18 cellular contexts compared by ENCODE assay signal in the genomic region with DNA sequence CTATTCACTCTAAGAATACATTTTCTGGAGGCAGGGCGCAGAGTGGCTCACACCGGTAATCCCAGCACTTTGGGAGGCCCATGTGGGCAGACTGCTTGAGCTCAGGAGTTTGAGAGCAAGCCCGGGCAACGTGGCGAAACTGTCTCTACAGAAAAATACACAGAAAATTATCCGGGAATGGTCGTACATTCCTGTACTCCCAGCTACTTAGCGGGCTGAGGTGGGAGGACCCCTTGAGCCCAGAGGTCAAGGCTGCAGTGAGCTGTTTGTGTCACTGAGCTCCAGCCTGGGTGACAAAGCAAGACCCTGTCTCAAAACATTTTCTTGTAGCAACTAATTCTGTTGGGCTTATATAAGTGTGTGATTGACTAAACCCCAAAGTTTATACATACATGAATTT. TPM values are rescaled to one million over a fixed set of nuclear protein-coding genes. Genes with fewer than 3 reads are reported as not detected.
DNase-seq lines count a peak whose midpoint lies in the region; ATAC-seq, FAIRE-seq and TF ChIP-seq lines count a peak whose summit lies in the region.
"Had no signal": no experiment of that assay in that cellular context is flagged by ENCODE, and none has a peak within 500 bp of the region (broad histone marks: within the 10 kb centered on the region; RNA-seq: fewer than 3 reads in every experiment).

No MANE protein-coding gene starts in this region.

- CTCF ChIA-PET in K562 (lab: Yijun Ruan, JAX; ENCODE audit: low intra/inter-chr PET ratio): no interaction called here

- no peak overlapping the region for H3K9ac ChIP-seq in K562 (ENCODE audit: insufficient read depth in 1 of 2, low read depth in 2 of 2, low read length in 2 of 2)

- POLR2A ChIA-PET in K562 (lab: Yijun Ruan, JAX): interaction anchor here (0.6 to 3.4 kb wide), 3 partner anchors 10 to 12 kb away, joined by 3 to 20 read pairs (median 3); no protein-coding TSS in a partner anchor

- no peaks in the 10 kb centered on the region for H3K36me3 ChIP-seq in K562 (ENCODE audit: control insufficient read depth, insufficient read depth, low read length)

- FAIRE-seq in K562 (lab: Jason Lieb, UNC): no peak
- FAIRE-seq: GM12891, GM18507 had no signal

- ATAC-seq in K562 (no peak), HG03460 (IDR thresholded peaks at IDR 0.05; ENCODE audit: unreplicated experiment) (no peak)
- ATAC-seq: HCT116 had no signal

- H3K4me3 Mint-ChIP-seq in nephron progenitor cell: no peak overlapping the region
- H3K4me3 Mint-ChIP-seq: CD4-positive, alpha-beta memory T cell; GM23338; H9 had no signal

- no peak overlapping the region for H3K27ac ChIP-seq in K562 (ENCODE audit: extremely low read depth, low read depth, low read length)
- no peak overlapping the region for H3K27ac ChIP-seq in coronary artery

- TF ChIP-seq EP300 in K562 (IDR thresholded peaks at IDR 0.05; ENCODE audit: low read length): no peak

- H3K4me3 ChIP-seq in K562: no peak overlapping the region
- no peak overlapping the region for H3K4me3 ChIP-seq in coronary artery
- H3K4me3 ChIP-seq: GM23338 had no signal

- H3K27me3 ChIP-seq in K562 (ENCODE audit: control insufficient read depth in 2 of 2, insufficient read depth in 2 of 2, low read length in 2 of 2): no peaks in the 10 kb centered on the region; a peak in 1 of 5 replicates

- DNase-seq in K562 (ENCODE audit: extremely low read depth in 1 of 4, low spot score in 3 of 4) (no peak), coronary artery (ENCODE audit: low spot score) (peak; percentile 28), nephron progenitor cell (peak; percentile 23), iPS-NIHi11 (ENCODE audit: low spot score) (no peak)
- no peak for DNase-seq in activated CD8-positive, alpha-beta memory T cell treated with anti-CD3 and anti-CD28 coated beads for 24 hours
- DNase-seq: C1 segment of cervical spinal cord; Calu3; CD4-positive, alpha-beta memory T cell; COR-L47; DMS53; DMS79 treated with DMSO at 0.1 percent for 48 hours; GF-D8; H9 had no signal

- 33% methylated on average over 8 of the region's 8 CpGs for whole genome bisulfite sequencing in K562 (ENCODE audit: insufficient coverage, low coverage, missing lambda C conversion rate)

- 0 out of 2 replicates have a peak overlapping the region, but pooled peaks have one; percentile 18 for H2AFZ ChIP-seq in K562 (ENCODE audit: low read depth, low read length)
- H2AFZ ChIP-seq: GM23338 had no signal

- peaks cover 8% of the 10 kb centered on the region for H3K9me3 Mint-ChIP-seq in nephron progenitor cell
- H3K9me3 Mint-ChIP-seq: CD4-positive, alpha-beta memory T cell; GM23338; H9 had no signal

- peaks cover 70% of the 10 kb centered on the region for H3K36me3 Mint-ChIP-seq in nephron progenitor cell (ENCODE audit: low read depth)
- H3K36me3 Mint-ChIP-seq: CD4-positive, alpha-beta memory T cell had no signal

- H4K20me1 ChIP-seq in K562 (replicated peaks; ENCODE audit: control insufficient read depth, insufficient read depth, low read length): no peaks in the 10 kb centered on the region

- no peak overlapping the region for H3K4me2 ChIP-seq in K562 (ENCODE audit: insufficient read depth, low read length)
- H3K4me2 ChIP-seq: GM23338 had no signal

- H3K9me3 ChIP-seq in K562 (replicated peaks; ENCODE audit: control insufficient read depth, insufficient read depth, low read depth, low read length): no peaks in the 10 kb centered on the region

- no peaks in the 10 kb centered on the region for H3K27me3 Mint-ChIP-seq in nephron progenitor cell (ENCODE audit: low read depth, poor library complexity)

- H3K79me2 ChIP-seq in K562 (ENCODE audit: control insufficient read depth, insufficient read depth, low read length): no peaks in the 10 kb centered on the region

- peak overlapping the region; percentile 92 for H3K27ac Mint-ChIP-seq in nephron progenitor cell
- H3K27ac Mint-ChIP-seq: CD4-positive, alpha-beta memory T cell; GM23338 had no signal

- TF ChIP-seq RAD21 in K562 (CRISPR knock-in tag; conservative IDR thresholded peaks at IDR 0.05 in 1 of 2, IDR thresholded peaks at IDR 0.05 in 1 of 2): no peak

- intact Hi-C loops in K562 (cut with micrococcal nuclease): no loop called here

- no TSS peak for BruUV-seq in K562 (replicated peaks; lab: Mats Ljungman, UMichigan)

- peaks cover 44% of the 10 kb centered on the region for H3K4me1 Mint-ChIP-seq in nephron progenitor cell
- H3K4me1 Mint-ChIP-seq: CD4-positive, alpha-beta memory T cell had no signal

- H3K9me1 ChIP-seq in K562 (ENCODE audit: control insufficient read depth, insufficient read depth, low read length): no peaks in the 10 kb centered on the region

- TF ChIP-seq CTCF in K562 (IDR thresholded peaks at IDR 0.05 in 2 of 3, conservative IDR thresholded peaks at IDR 0.05 in 1 of 3; ENCODE audit: insufficient read depth in 2 of 3, low read depth in 1 of 3, low read length in 3 of 3): no peak
- TF ChIP-seq CTCF in coronary artery (IDR thresholded peaks at IDR 0.05): no peak
- TF ChIP-seq CTCF in nephron progenitor cell (IDR thresholded peaks at IDR 0.05): no peak

- in situ Hi-C loops in K562 (cut with MboI): no loop called here

- H3K4me1 ChIP-seq in K562 (replicated peaks in 1 of 2; ENCODE audit: control insufficient read depth in 2 of 2, insufficient read depth in 2 of 2, low read length in 2 of 2): peaks cover 4% of the 10 kb centered on the region in 2 experiments; a peak in 2 of 5 replicates

- no peak for TF ChIP-seq POLR2A in K562 (conservative IDR thresholded peaks at IDR 0.05)

TF ChIP-seq in K562, 482 proteins besides CTCF, POLR2A, EP300 and RAD21 (continues in another document):
- TF ChIP-seq NR3C1 (CRISPR knock-in tag; IDR thresholded peaks at IDR 0.05) (no peak), ZNF324 (CRISPR knock-in tag; IDR thresholded peaks at IDR 0.05) (no peak), FOXA1 (IDR thresholded peaks at IDR 0.05; ENCODE audit: borderline replicate concordance) (no peak), FOS (IDR thresholded peaks at IDR 0.05; ENCODE audit: extremely low read depth, insufficient read length) (no peak), RBM14 (IDR thresholded peaks at IDR 0.05; ENCODE audit: borderline replicate concordance, insufficient read depth, low read depth, low read length) (no peak), ZNF551 (CRISPR knock-in tag; IDR thresholded peaks at IDR 0.05) (no peak), SLC30A9 (CRISPR knock-in tag; IDR thresholded peaks at IDR 0.05) (no peak), POLR2G (IDR thresholded peaks at IDR 0.05; ENCODE audit: low read depth, low read length) (no peak)
- TF ChIP-seq, protein P1, sequence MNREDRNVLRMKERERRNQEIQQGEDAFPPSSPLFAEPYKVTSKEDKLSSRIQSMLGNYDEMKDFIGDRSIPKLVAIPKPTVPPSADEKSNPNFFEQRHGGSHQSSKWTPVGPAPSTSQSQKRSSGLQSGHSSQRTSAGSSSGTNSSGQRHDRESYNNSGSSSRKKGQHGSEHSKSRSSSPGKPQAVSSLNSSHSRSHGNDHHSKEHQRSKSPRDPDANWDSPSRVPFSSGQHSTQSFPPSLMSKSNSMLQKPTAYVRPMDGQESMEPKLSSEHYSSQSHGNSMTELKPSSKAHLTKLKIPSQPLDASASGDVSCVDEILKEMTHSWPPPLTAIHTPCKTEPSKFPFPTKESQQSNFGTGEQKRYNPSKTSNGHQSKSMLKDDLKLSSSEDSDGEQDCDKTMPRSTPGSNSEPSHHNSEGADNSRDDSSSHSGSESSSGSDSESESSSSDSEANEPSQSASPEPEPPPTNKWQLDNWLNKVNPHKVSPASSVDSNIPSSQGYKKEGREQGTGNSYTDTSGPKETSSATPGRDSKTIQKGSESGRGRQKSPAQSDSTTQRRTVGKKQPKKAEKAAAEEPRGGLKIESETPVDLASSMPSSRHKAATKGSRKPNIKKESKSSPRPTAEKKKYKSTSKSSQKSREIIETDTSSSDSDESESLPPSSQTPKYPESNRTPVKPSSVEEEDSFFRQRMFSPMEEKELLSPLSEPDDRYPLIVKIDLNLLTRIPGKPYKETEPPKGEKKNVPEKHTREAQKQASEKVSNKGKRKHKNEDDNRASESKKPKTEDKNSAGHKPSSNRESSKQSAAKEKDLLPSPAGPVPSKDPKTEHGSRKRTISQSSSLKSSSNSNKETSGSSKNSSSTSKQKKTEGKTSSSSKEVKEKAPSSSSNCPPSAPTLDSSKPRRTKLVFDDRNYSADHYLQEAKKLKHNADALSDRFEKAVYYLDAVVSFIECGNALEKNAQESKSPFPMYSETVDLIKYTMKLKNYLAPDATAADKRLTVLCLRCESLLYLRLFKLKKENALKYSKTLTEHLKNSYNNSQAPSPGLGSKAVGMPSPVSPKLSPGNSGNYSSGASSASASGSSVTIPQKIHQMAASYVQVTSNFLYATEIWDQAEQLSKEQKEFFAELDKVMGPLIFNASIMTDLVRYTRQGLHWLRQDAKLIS (CRISPR knock-in tag; IDR thresholded peaks at IDR 0.05): no peak

RNA-seq across cellular contexts. Expression of gene GPR161, which starts 30.5 kb away (rescaled TPM):
- total RNA-seq in K562 (2011; cell fraction: chromatin; rRNA removed; ENCODE audit: low replicate concordance): 1.4 and 3.6 TPM in 2 replicates
- total RNA-seq in K562 (2011; cell fraction: nucleolus; rRNA removed): 2.6 and 3.8 TPM in 2 replicates
- 2.3 and 2.6 TPM in 2 replicates for total RNA-seq in K562 (2011; cell fraction: nucleoplasm; rRNA removed)
- 0.45 and 1.1 TPM in 2 replicates for total RNA-seq in K562 (2014; rRNA removed)
- total RNA-seq in K562 (2014; rRNA removed; fragmentation: Illumina TruSeq; extraction: Trizol): 0.64 and 0.76 TPM in 2 replicates
- 0.68 and 1.0 TPM in 2 replicates for total RNA-seq in K562 (2015; rRNA removed; fragmentation: Illumina TruSeq; extraction: Trizol)
- total RNA-seq in K562 (2021): 1.2 and 1.6 TPM in 2 replicates
- polyA plus RNA-seq in K562 (2011; rRNA removed): 2.4 and 3.2 TPM in 2 replicates
- polyA plus RNA-seq in K562 (2011; cell fraction: cytosol; rRNA removed): 3.1 and 3.3 TPM in 2 replicates
- 3.5 and 3.9 TPM in 2 replicates for polyA plus RNA-seq in K562 (2011; cell fraction: nucleus; rRNA removed)
- polyA plus RNA-seq in K562 (2012): 1.5 and 1.9 TPM in 2 replicates
- 0.95 and 1.3 TPM in 2 replicates for polyA plus RNA-seq in K562 (2014; fragmentation: Illumina TruSeq; extraction: Trizol)
- polyA plus RNA-seq in K562 (2014; fragmentation: Nextera tagmentation; extraction: Ambion mirVana): under 1 TPM; 0.15 to 0.18 TPM
- polyA plus RNA-seq in K562 (2014; rRNA removed): 0.73 and 1.1 TPM in 2 replicates
- polyA minus RNA-seq in K562 (2011; rRNA and poly(A)+ RNA removed): 5.4 and 5.5 TPM in 2 replicates
- 2.8 TPM in 2 replicates for polyA minus RNA-seq in K562 (2011; cell fraction: cytosol; rRNA and poly(A)+ RNA removed)
- polyA minus RNA-seq in K562 (2011; cell fraction: nucleus; rRNA and poly(A)+ RNA removed): 2.3 and 2.8 TPM in 2 replicates

Comparison
In these comparisons a context has a peak if more than half of its experiments do, and no peak if none do; other contexts are left out.
1. DNase-seq: peak in coronary artery (single experiment) and nephron progenitor cell (single experiment); none in K562 (0 of 4), activated CD8-positive, alpha-beta memory T cell treated with anti-CD3 and anti-CD28 coated beads for 24 hours (single experiment) and iPS-NIHi11 (single experiment).